ENCODE assay signal across 20 cellular contexts in genomic region chr2:7987992-7988391, GRCh38.
DNase-seq lines count a peak whose midpoint lies in the region; ATAC-seq, FAIRE-seq and TF ChIP-seq lines count a peak whose summit lies in the region.
"Had no signal": no experiment of that assay in that cellular context is flagged by ENCODE, and none has a peak within 500 bp of the region (broad histone marks: within the 10 kb centered on the region; RNA-seq: fewer than 3 reads in every experiment).

No MANE protein-coding gene starts in this region.

- no peak for ATAC-seq in HepG2
- ATAC-seq in left colon: peak; percentile 43
- no peak for ATAC-seq in stimulated activated effector memory CD8-positive, alpha-beta T cell treated with anti-CD3 and anti-CD28 coated beads, Interleukin-12 subunit alpha, Interleukin-12 subunit beta, amount 100 ng/mL, for 72 hours

- POLR2A ChIA-PET in HepG2 (lab: Yijun Ruan, JAX): no interaction called here

- H2AFZ ChIP-seq in HepG2 (ENCODE audit: low read length): no peak overlapping the region
- H2AFZ ChIP-seq: GM23248 had no signal

- BruUV-seq in HepG2 (replicated peaks; lab: Mats Ljungman, UMichigan): no TSS peak

- no peaks in the 10 kb centered on the region for H3K79me2 ChIP-seq in HepG2 (ENCODE audit: insufficient read depth, low read length)

- intact Hi-C loops in HepG2 (cut with micrococcal nuclease; ENCODE audit: unreplicated experiment): no loop called here
- intact Hi-C loops in left colon (cut with DNase I, micrococcal nuclease): no loop called here

- H3K4me2 ChIP-seq in HepG2 (ENCODE audit: low read depth, low read length): no peak overlapping the region

- H3K9ac ChIP-seq in liver (ENCODE audit: low read depth in 1 of 2, low read length in 2 of 2) (no peak overlapping the region), HepG2 (ENCODE audit: insufficient read depth, low read depth, low read length) (no peak overlapping the region)
- H3K9ac ChIP-seq: GM23248 had no signal

- H3K4me3 ChIP-seq in liver (ENCODE audit: low read depth in 1 of 3, low read length in 3 of 3) (no peak overlapping the region), HepG2 (replicated peaks in 1 of 3; ENCODE audit: insufficient read depth in 1 of 3, low read depth in 2 of 3, low read length in 3 of 3) (no peak overlapping the region), suprapubic skin (no peak overlapping the region)
- H3K4me3 ChIP-seq: GM23248, HAP-1 had no signal

- no peaks in the 10 kb centered on the region for H3K36me3 ChIP-seq in liver (ENCODE audit: control insufficient read depth in 4 of 4, insufficient read depth in 3 of 4, low read depth in 1 of 4, low read length in 3 of 4)
- no peaks in the 10 kb centered on the region for H3K36me3 ChIP-seq in HepG2 (replicated peaks in 1 of 2; ENCODE audit: control insufficient read depth in 1 of 2, insufficient read depth in 2 of 2, low read length in 2 of 2)
- no peaks in the 10 kb centered on the region for H3K36me3 ChIP-seq in suprapubic skin
- H3K36me3 ChIP-seq: BE2C, HAP-1 had no signal

- no peaks in the 10 kb centered on the region for H3K36me3 Mint-ChIP-seq in stimulated activated effector memory CD8-positive, alpha-beta T cell treated with anti-CD3 and anti-CD28 coated beads, Interleukin-12 subunit alpha, Interleukin-12 subunit beta, amount 100 ng/mL, for 72 hours
- H3K36me3 Mint-ChIP-seq: CD4-positive, CD25-positive, alpha-beta regulatory T cell; CD8-positive, alpha-beta memory T cell had no signal

- H3K4me1 ChIP-seq in liver (ENCODE audit: control insufficient read depth in 4 of 4, insufficient read depth in 4 of 4, low read length in 3 of 4) (peaks cover 0 to 6% (median 4%) of the 10 kb centered on the region in 4 donors), HepG2 (ENCODE audit: insufficient read depth, low read length) (no peaks in the 10 kb centered on the region), suprapubic skin (peaks cover 12% of the 10 kb centered on the region)
- H3K4me1 ChIP-seq: HAP-1 had no signal

- H3K27ac ChIP-seq in liver (ENCODE audit: low read depth in 1 of 2, low read length in 2 of 2) (no peak overlapping the region), HepG2 (ENCODE audit: extremely low read length, insufficient read depth, low read length) (no peak overlapping the region), suprapubic skin (no peak overlapping the region)
- H3K27ac ChIP-seq: GM23248 had no signal

- TF ChIP-seq EP300 in HepG2 (IDR thresholded peaks at IDR 0.05; ENCODE audit: low read depth in 2 of 2, low read length in 2 of 2) (no peak), HepG2 (CRISPR knock-in tag; IDR thresholded peaks at IDR 0.05; ENCODE audit: borderline replicate concordance) (no peak), suprapubic skin (IDR thresholded peaks at IDR 0.05) (no peak)

- peaks cover 4% of the 10 kb centered on the region for H3K9me3 Mint-ChIP-seq in stimulated activated effector memory CD8-positive, alpha-beta T cell treated with anti-CD3 and anti-CD28 coated beads, Interleukin-12 subunit alpha, Interleukin-12 subunit beta, amount 100 ng/mL, for 72 hours
- H3K9me3 Mint-ChIP-seq: CD8-positive, alpha-beta memory T cell had no signal

- no peak overlapping the region for H3K4me3 Mint-ChIP-seq in stimulated activated effector memory CD8-positive, alpha-beta T cell treated with anti-CD3 and anti-CD28 coated beads, Interleukin-12 subunit alpha, Interleukin-12 subunit beta, amount 100 ng/mL, for 72 hours
- H3K4me3 Mint-ChIP-seq: CD4-positive, CD25-positive, alpha-beta regulatory T cell; CD8-positive, alpha-beta memory T cell had no signal

- TF ChIP-seq RAD21 in liver (IDR thresholded peaks at IDR 0.05) (peak; percentile 53 to 65), HepG2 (CRISPR knock-in tag; IDR thresholded peaks at IDR 0.05) (no peak)

- H3K9me3 ChIP-seq in liver (ENCODE audit: control insufficient read depth in 4 of 4, low read length in 3 of 4) (no peaks in the 10 kb centered on the region), HepG2 (ENCODE audit: low read length) (no peaks in the 10 kb centered on the region), suprapubic skin (no peaks in the 10 kb centered on the region)
- H3K9me3 ChIP-seq: BE2C, HAP-1 had no signal

- peaks cover 33% of the 10 kb centered on the region for H3K4me1 Mint-ChIP-seq in stimulated activated effector memory CD8-positive, alpha-beta T cell treated with anti-CD3 and anti-CD28 coated beads, Interleukin-12 subunit alpha, Interleukin-12 subunit beta, amount 100 ng/mL, for 72 hours
- H3K4me1 Mint-ChIP-seq: CD4-positive, CD25-positive, alpha-beta regulatory T cell had no signal

- CTCF ChIA-PET in HepG2 (lab: Yijun Ruan, JAX; ENCODE audit: low intra/inter-chr PET ratio, low total read pairs): no interaction called here

- peak overlapping the region; percentile 24 for H3K27ac Mint-ChIP-seq in stimulated activated effector memory CD8-positive, alpha-beta T cell treated with anti-CD3 and anti-CD28 coated beads, Interleukin-12 subunit alpha, Interleukin-12 subunit beta, amount 100 ng/mL, for 72 hours
- H3K27ac Mint-ChIP-seq: CD4-positive, CD25-positive, alpha-beta regulatory T cell; CD8-positive, alpha-beta memory T cell had no signal

- DNase-seq in HepG2 (ENCODE audit: low spot score) (no peak), left colon (no peak), suprapubic skin (ENCODE audit: low spot score in 2 of 2) (no peak)
- DNase-seq in stimulated activated effector memory CD8-positive, alpha-beta T cell treated with anti-CD3 and anti-CD28 coated beads, Interleukin-12 subunit alpha, Interleukin-12 subunit beta, amount 100 ng/mL, for 72 hours (ENCODE audit: low spot score in 2 of 2): no peak
- DNase-seq in stimulated activated CD4-positive, alpha-beta T cell treated with anti-CD3 and anti-CD28 coated beads, Interleukin-2, amount 100 ng/mL, for 24 hours: no peak
- DNase-seq: ACHN; BE2C; C1 segment of cervical spinal cord; CD4-positive, CD25-positive, alpha-beta regulatory T cell; CD8-positive, alpha-beta memory T cell; COR-L47; DMS 273 treated with DMSO at 0.1 percent for 48 hours; DMS79; GDM1; GM23248 had no signal

- no peak for FAIRE-seq in HepG2 (lab: Jason Lieb, UNC)
- FAIRE-seq: A204.1, GM12892, GM18507 had no signal

- H3K27me3 ChIP-seq in liver (ENCODE audit: control insufficient read depth in 4 of 4, insufficient read depth in 4 of 4, low read length in 3 of 4): no peaks in the 10 kb centered on the region
- 0 out of 5 replicates have a peak, but pooled peaks cover 0 to 4% of the 10 kb centered on the region in 2 experiments for H3K27me3 ChIP-seq in HepG2 (ENCODE audit: control insufficient read depth in 1 of 2, insufficient read depth in 2 of 2, low read length in 2 of 2)
- no peaks in the 10 kb centered on the region for H3K27me3 ChIP-seq in suprapubic skin
- H3K27me3 ChIP-seq: BE2C had no signal

- TF ChIP-seq CTCF in liver (IDR thresholded peaks at IDR 0.05; ENCODE audit: low read depth, low read length, missing input control): no peak
- TF ChIP-seq CTCF in HepG2 (CRISPR knock-in tag; IDR thresholded peaks at IDR 0.05): no peak
- no peak for TF ChIP-seq CTCF in suprapubic skin (IDR thresholded peaks at IDR 0.05)

- in situ Hi-C loops in HepG2 (cut with HindIII; ENCODE audit: extremely low pct_ligation_motif_present, low pct_unique_long_range_greater_than_20kb): no loop called here

- no peaks in the 10 kb centered on the region for H4K20me1 ChIP-seq in HepG2 (ENCODE audit: insufficient read depth, low read length)

- TF ChIP-seq POLR2A in HepG2 (IDR thresholded peaks at IDR 0.05; ENCODE audit: insufficient read depth in 1 of 2, low read depth in 2 of 2, low read length in 2 of 2) (no peak), suprapubic skin (IDR thresholded peaks at IDR 0.05) (no peak)

TF ChIP-seq in liver, 16 proteins besides CTCF, POLR2A, EP300 and RAD21 (continues in another document):
- TF ChIP-seq YY1 (IDR thresholded peaks at IDR 0.05): peak; percentile 34
- no peak for TF ChIP-seq ZBTB33 (IDR thresholded peaks at IDR 0.05)
- peak; percentile 31 for TF ChIP-seq FOXA2 (IDR thresholded peaks at IDR 0.05)
- peak; percentile 63 to 69 for TF ChIP-seq RXRA (IDR thresholded peaks at IDR 0.05)
- no peak for TF ChIP-seq TAF1 (conservative IDR thresholded peaks at IDR 0.05)
- no peak for TF ChIP-seq HNF4G (IDR thresholded peaks at IDR 0.05)
- TF ChIP-seq EGR1 (IDR thresholded peaks at IDR 0.05; ENCODE audit: low read depth in 2 of 2): no peak

TF ChIP-seq in HepG2, 621 proteins besides CTCF, POLR2A, EP300 and RAD21 (continues in another document):
- TF ChIP-seq ZNF777 (CRISPR knock-in tag; IDR thresholded peaks at IDR 0.05) (no peak), ZNF841 (CRISPR knock-in tag; IDR thresholded peaks at IDR 0.05; ENCODE audit: borderline replicate concordance) (no peak), PHF20 (CRISPR knock-in tag; IDR thresholded peaks at IDR 0.05) (no peak), BORCS8-MEF2B (CRISPR knock-in tag; IDR thresholded peaks at IDR 0.05) (no peak), MLXIP (CRISPR knock-in tag; IDR thresholded peaks at IDR 0.05; ENCODE audit: borderline replicate concordance) (no peak), TBL1XR1 (IDR thresholded peaks at IDR 0.05; ENCODE audit: borderline replicate concordance, low read length, partially characterized antibody) (no peak)
